Comparison of ENCODE assay signal across 10 cellular contexts in genomic region chr4:102815981-102816380, GRCh38. TPM values are rescaled to one million over a fixed set of nuclear protein-coding genes. Genes with fewer than 3 reads are reported as not detected.
A peak's percentile ranks its signal among the peaks of the same experiment; 100 is the strongest.
DNase-seq lines count a peak whose midpoint lies in the region; ATAC-seq and TF ChIP-seq lines count a peak whose summit lies in the region.
"Had no signal": no experiment of that assay in that cellular context is flagged by ENCODE, and none has a peak within 500 bp of the region (broad histone marks: within the 10 kb centered on the region; RNA-seq: fewer than 3 reads in every experiment).

No MANE protein-coding gene starts in this region.

- no peak overlapping the region for H3K27ac Mint-ChIP-seq in natural killer cell
- no peak overlapping the region for H3K27ac Mint-ChIP-seq in neural progenitor cell

- H3K9me3 Mint-ChIP-seq in natural killer cell = no peaks in the 10 kb centered on the region
- peaks cover 41% of the 10 kb centered on the region for H3K9me3 Mint-ChIP-seq in neural progenitor cell
- H3K9me3 Mint-ChIP-seq: H9 had no signal

- H3F3A ChIP-seq in Loucy (ENCODE audit: low read depth) (no peaks in the 10 kb centered on the region), neural progenitor cell (ENCODE audit: low read depth) (no peaks in the 10 kb centered on the region)

- H3K4me1 Mint-ChIP-seq in natural killer cell = peaks cover 85 to 89% of the 10 kb centered on the region in 2 donors
- no peaks in the 10 kb centered on the region for H3K4me1 Mint-ChIP-seq in neural progenitor cell

- H3K4me3 Mint-ChIP-seq in natural killer cell (peak overlapping the region; percentile 65), neural progenitor cell (no peak overlapping the region)
- H3K4me3 Mint-ChIP-seq: H9 had no signal

- H3K79me2 ChIP-seq in Loucy (ENCODE audit: insufficient read depth, low read length) (peaks cover 100% of the 10 kb centered on the region), neural progenitor cell (ENCODE audit: low read depth) (peaks cover 100% of the 10 kb centered on the region)

- H3K4me1 ChIP-seq in Loucy (ENCODE audit: insufficient read depth, low read length, poor library complexity, severe bottlenecking) = peaks cover 53% of the 10 kb centered on the region
- H3K4me1 ChIP-seq in neural progenitor cell = peaks cover 37% of the 10 kb centered on the region

- peaks cover 100% of the 10 kb centered on the region for H4K20me1 ChIP-seq in Loucy (ENCODE audit: insufficient read depth, low read length, poor library complexity, severe bottlenecking)
- peaks cover 100% of the 10 kb centered on the region for H4K20me1 ChIP-seq in neural progenitor cell (ENCODE audit: low read depth)

- DNase-seq in COLO829 (ENCODE audit: low spot score) (peak; percentile 93), dedifferentiated amniotic fluid mesenchymal stem cell (ENCODE audit: extremely low spot score) (peak; percentile 31), natural killer cell (no peak), neural progenitor cell (ENCODE audit: low spot score) (no peak), amygdala (lab: John Stamatoyannopoulos, UW) (no peak), DMS 273 treated with DMSO at 0.1 percent for 48 hours (lab: John Stamatoyannopoulos, UW) (no peak), NCI-H187 (lab: John Stamatoyannopoulos, UW) (no peak)
- DNase-seq: H9; stimulated activated CD4-positive, alpha-beta T cell treated with anti-CD3 and anti-CD28 coated beads, Interleukin-2, amount 100 ng/mL, for 24 hours had no signal

- no peaks in the 10 kb centered on the region for H3K36me3 Mint-ChIP-seq in natural killer cell
- H3K36me3 Mint-ChIP-seq in neural progenitor cell = peaks cover 72% of the 10 kb centered on the region

- H3K27me3 Mint-ChIP-seq in natural killer cell (ENCODE audit: low read depth in 2 of 2) (no peaks in the 10 kb centered on the region), neural progenitor cell (ENCODE audit: insufficient read depth, low read depth) (peaks cover 2% of the 10 kb centered on the region)

- no peak overlapping the region for H3K9ac ChIP-seq in Loucy (ENCODE audit: low read depth, low read length, poor library complexity, severe bottlenecking)
- H3K9ac ChIP-seq in neural progenitor cell = no peak overlapping the region

- H3K4me2 ChIP-seq in Loucy (ENCODE audit: low read depth, low read length, poor library complexity, severe bottlenecking) (peak overlapping the region; percentile 92), neural progenitor cell (no peak overlapping the region)

- H3K4me3 ChIP-seq in Loucy (ENCODE audit: low read length, poor library complexity, severe bottlenecking) = peak overlapping the region; percentile 98
- H3K4me3 ChIP-seq in neural progenitor cell = no peak overlapping the region

- H3K9me3 ChIP-seq in Loucy (ENCODE audit: insufficient read depth, low read depth, low read length) = no peaks in the 10 kb centered on the region
- no peaks in the 10 kb centered on the region for H3K9me3 ChIP-seq in neural progenitor cell (ENCODE audit: low read depth)

- H2AFZ ChIP-seq in Loucy (ENCODE audit: low read length) (no peak overlapping the region), neural progenitor cell (replicated peaks) (no peak overlapping the region)

- no peak for TF ChIP-seq CTCF in Loucy (conservative IDR thresholded peaks at IDR 0.05; ENCODE audit: low read length)
- TF ChIP-seq CTCF in natural killer cell (IDR thresholded peaks at IDR 0.05) = no peak
- no peak for TF ChIP-seq CTCF in neural progenitor cell (IDR thresholded peaks at IDR 0.05)

- intact Hi-C loops in natural killer cell (cut with micrococcal nuclease) = no loop called here

- H3K9me2 ChIP-seq in Loucy (replicated peaks; ENCODE audit: low read depth, low read length) = no peaks in the 10 kb centered on the region

- H3K27me3 ChIP-seq in Loucy (ENCODE audit: insufficient read depth, low read length, poor library complexity, severe bottlenecking) (no peaks in the 10 kb centered on the region), neural progenitor cell (no peaks in the 10 kb centered on the region)

- H3K27ac ChIP-seq in neural progenitor cell = no peak overlapping the region

- H3K36me3 ChIP-seq in Loucy (ENCODE audit: insufficient read depth, low read length) = peaks cover 73% of the 10 kb centered on the region
- H3K36me3 ChIP-seq in neural progenitor cell = peaks cover 4% of the 10 kb centered on the region

- no peak for ATAC-seq in natural killer cell

RNA-seq across cellular contexts. Expression of gene UBE2D3, which starts 11.4 kb away (rescaled TPM):
- total RNA-seq in natural killer cell (100 to 1,000 TPM; 527 to 624 (median 529) TPM), neural progenitor cell (ENCODE audit: low replicate concordance) (472 and 573 TPM in 2 replicates)

RNA-seq across cellular contexts. Expression of gene CISD2, which starts 52.8 kb away (rescaled TPM):
- total RNA-seq in natural killer cell = 10 to 100 TPM; 11.2 to 13.8 (median 13.5) TPM
- 44.0 and 78.6 TPM in 2 replicates for total RNA-seq in neural progenitor cell (ENCODE audit: low replicate concordance)

RNA-seq across cellular contexts. Expression of gene MANBA, which starts 55.2 kb away (rescaled TPM):
- total RNA-seq in natural killer cell (10 to 100 TPM; 38.1 to 43.2 (median 40.8) TPM), neural progenitor cell (ENCODE audit: low replicate concordance) (52.4 and 53.4 TPM in 2 replicates)

Comparison
In these comparisons a context has a peak if more than half of its experiments do, and no peak if none do; other contexts are left out.
1. DNase-seq: peak in COLO829 (single experiment) and dedifferentiated amniotic fluid mesenchymal stem cell (single experiment); none in natural killer cell (single experiment), neural progenitor cell (single experiment), amygdala (0 of 56), DMS 273 treated with DMSO at 0.1 percent for 48 hours (single experiment) and NCI-H187 (0 of 2).